ENCODE assay signal across 8 cellular contexts in the genomic region with DNA sequence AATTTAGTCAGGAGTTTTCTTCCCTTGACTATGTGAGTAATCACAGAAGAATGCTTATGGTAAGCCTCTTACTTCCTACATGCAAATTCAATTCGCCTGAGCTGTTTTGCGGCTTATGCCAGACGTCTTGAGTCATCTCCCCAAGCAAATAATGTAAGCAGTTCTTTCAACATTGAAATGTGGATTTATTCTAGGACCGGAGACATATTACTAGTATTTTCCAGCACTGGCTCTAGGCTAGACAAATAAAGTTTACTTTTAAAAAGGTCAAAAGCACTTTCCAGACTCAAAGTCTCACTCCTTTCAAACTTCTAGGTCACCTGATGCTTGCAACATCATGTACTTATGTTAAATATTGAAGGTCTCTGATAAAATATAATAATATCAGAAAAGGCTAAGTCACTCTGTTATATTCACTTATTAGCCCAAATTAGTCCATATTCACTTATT. TPM values are rescaled to one million over a fixed set of nuclear protein-coding genes. Genes with fewer than 3 reads are reported as not detected.
A peak's percentile ranks its signal among the peaks of the same experiment; 100 is the strongest.
DNase-seq lines count a peak whose midpoint lies in the region; ATAC-seq and TF ChIP-seq lines count a peak whose summit lies in the region.
"Had no signal": no experiment of that assay in that cellular context is flagged by ENCODE, and none has a peak within 500 bp of the region (broad histone marks: within the 10 kb centered on the region; RNA-seq: fewer than 3 reads in every experiment).

No MANE protein-coding gene starts in this region.

- TF ChIP-seq EP300 in ovary (IDR thresholded peaks at IDR 0.05), result no peak

- WGBS in ovary, 3 donors, result 3 to 5% (median 4%) methylated on average over 4 of the region's 4 CpGs

- no peaks in the 10 kb centered on the region for H3K27me3 Mint-ChIP-seq in HFFc6 (ENCODE audit: insufficient read depth)
- H3K27me3 Mint-ChIP-seq: activated naive CD4-positive, alpha-beta T cell treated with anti-CD3 and anti-CD28 coated beads, Interleukin-2, amount 50 U/mL, for 24 hours had no signal

- peaks cover 0 to 4% of the 10 kb centered on the region in 2 donors for H3K9me3 ChIP-seq in ovary

- peak overlapping the region; percentile 40 to 82 for H3K27ac ChIP-seq in ovary

- no peak overlapping the region for H3K4me3 ChIP-seq in ovary

- H3K36me3 Mint-ChIP-seq in HFFc6 (ENCODE audit: low read depth), result peaks cover 15% of the 10 kb centered on the region

- no peaks in the 10 kb centered on the region for H3K36me3 ChIP-seq in ovary

- TF ChIP-seq CTCF in HFFc6 (IDR thresholded peaks at IDR 0.05) (no peak), ovary (IDR thresholded peaks at IDR 0.05) (no peak)

- DNase-seq in HFFc6 (peak; percentile 99), NCI-H446 treated with DMSO at 0.1 percent for 48 hours (lab: John Stamatoyannopoulos, UW) (peak; percentile 16), dermis blood vessel endothelial cell (peak; percentile 97), ovary (peak in 4 of 5 donors; percentile 36 to 69 (median 62)), NCI-H1092 (lab: John Stamatoyannopoulos, UW) (no peak)

- H3K27ac Mint-ChIP-seq in HFFc6, result peak overlapping the region; percentile 97

- H3K4me1 ChIP-seq in ovary (ENCODE audit: insufficient read depth), result peaks cover 4% of the 10 kb centered on the region

- TF ChIP-seq POLR2A in ovary (IDR thresholded peaks at IDR 0.05), result no peak

- no peaks in the 10 kb centered on the region for H3K27me3 ChIP-seq in ovary

- peaks cover 5% of the 10 kb centered on the region; the same call in 1 of the 2 replicates for H3K9me3 Mint-ChIP-seq in HFFc6

- intact Hi-C loops in ovary (cut with DNase I), result loop anchor here in 2 of 4 donors (10.0 kb wide), 1 partner anchor 169 kb away; no protein-coding TSS in a partner anchor

- peak overlapping the region; percentile 13 for H3K4me3 Mint-ChIP-seq in HFFc6
- H3K4me3 Mint-ChIP-seq: activated naive CD4-positive, alpha-beta T cell treated with anti-CD3 and anti-CD28 coated beads, Interleukin-2, amount 50 U/mL, for 24 hours had no signal

- ATAC-seq in GM18858 (IDR thresholded peaks at IDR 0.05; ENCODE audit: unreplicated experiment) (peak; percentile 72), GM18517 (IDR thresholded peaks at IDR 0.05; ENCODE audit: unreplicated experiment) (no peak)

- H3K4me1 Mint-ChIP-seq in HFFc6 (ENCODE audit: low read depth), result peaks cover 64% of the 10 kb centered on the region

RNA-seq across cellular contexts. Expression of a gene that starts 38.1 kb away (rescaled TPM):
- total RNA-seq in HFFc6 (2021; fragmentation: NEBNext Ultra II Directional; extraction: Animal tissue kit (Norgen Biotek cat#: 25700)), result not detected
- total RNA-seq in dermis blood vessel endothelial cell, result not detected in 2 replicates
- total RNA-seq in ovary, result not detected
- polyA plus RNA-seq in ovary, result not detected
